ENCODE assay signal across 35 cellular contexts in genomic region chr12:73585136-73585535, GRCh38.
"Had no signal": no experiment of that assay in that cellular context is flagged by ENCODE, and none has a peak within 500 bp of the region (broad histone marks: within the 10 kb centered on the region; RNA-seq: fewer than 3 reads in every experiment).

No MANE protein-coding gene starts in this region.

- H3K27ac ChIP-seq: KMS-11 had no signal

- H3K9me3 ChIP-seq: MG63 had no signal

- DNase-seq: Karpas-422, Kasumi-1, KG1, MG63, MM.1S, MV-4-11, NCI-H1048, NCI-H1092, NCI-H1092 treated with DMSO at 0.1 percent for 48 hours, NCI-H1105, NCI-H1105 treated with DMSO at 0.1 percent for 48 hours, NCI-H1417, NCI-H1417 treated with DMSO at 0.1 percent for 48 hours, NCI-H1436, NCI-H1436 treated with DMSO at 0.1 percent for 48 hours, NCI-H146, NCI-H1694, NCI-H1694 treated with DMSO at 0.1 percent for 48 hours, NCI-H187, NCI-H187 treated with DMSO at 0.1 percent for 48 hours, NCI-H1930, NCI-H2029, NCI-H2029 treated with DMSO at 0.1 percent for 48 hours, NCI-H2081, NCI-H2081 treated with DMSO at 0.1 percent for 48 hours, NCI-H2107, NCI-H2171, NCI-H2171 treated with DMSO at 0.1 percent for 48 hours, NCI-H2227 treated with DMSO at 0.1 percent for 48 hours, NCI-H226, NCI-H345, NCI-H446, NCI-H446 treated with DMSO at 0.1 percent for 48 hours, NCI-H510A had no signal

- H3K27me3 ChIP-seq: MG63 had no signal

- H3K4me2 ChIP-seq: KMS-11 had no signal

- H3K36me3 ChIP-seq: MG63 had no signal

- H3K9ac ChIP-seq: KMS-11 had no signal

- H3K4me3 ChIP-seq: MG63 had no signal
